In genomic region chr7:158005531-158005930, GRCh38 we compare ENCODE assay signal across 38 cellular contexts.
"Had no signal": no experiment of that assay in that cellular context is flagged by ENCODE, and none has a peak within 500 bp of the region (broad histone marks: within the 10 kb centered on the region; RNA-seq: fewer than 3 reads in every experiment).

No MANE protein-coding gene starts in this region.

- H3K4me3 Mint-ChIP-seq: activated CD4-positive, alpha-beta T cell treated with anti-CD3 and anti-CD28 coated beads, Interleukin-2, amount 10 ng/mL, durations not matched to agents 24 days and 14 days; activated CD8-positive, alpha-beta T cell treated with anti-CD3 and anti-CD28 coated beads for 36 hours; activated naive CD4-positive, alpha-beta T cell treated with anti-CD3 and anti-CD28 coated beads for 36 hours; activated T-cell treated with anti-CD3 and anti-CD28 coated beads, Interleukin-2, amount 50 U/mL, for 4 hours; activated T-helper 1 cell treated with anti-CD3 and anti-CD28 coated beads, Interleukin-12 subunit alpha, Interleukin-12 subunit beta, Interleukin-2, Interleukin-4 antibody, amounts not matched to agents 30 ng/mL and 10 ng/mL and 1 ng/mL, durations not matched to agents 14 hours and 24 hours and 36 hours had no signal

- FAIRE-seq: colon had no signal

- H3K36me3 Mint-ChIP-seq: activated naive CD4-positive, alpha-beta T cell treated with anti-CD3 and anti-CD28 coated beads, Interleukin-2, amount 50 U/mL, for 72 hours had no signal

- H3K9me3 Mint-ChIP-seq: activated CD4-positive, alpha-beta T cell treated with anti-CD3 and anti-CD28 coated beads, Interleukin-2, amount 10 ng/mL, durations not matched to agents 24 days and 14 days; activated CD8-positive, alpha-beta T cell treated with anti-CD3 and anti-CD28 coated beads for 36 hours; activated naive CD4-positive, alpha-beta T cell treated with anti-CD3 and anti-CD28 coated beads for 36 hours; activated naive CD4-positive, alpha-beta T cell treated with anti-CD3 and anti-CD28 coated beads, Interleukin-2, amount 50 U/mL, for 72 hours; activated T-cell treated with anti-CD3 and anti-CD28 coated beads, Interleukin-2, amount 50 U/mL, for 4 hours; activated T-helper 1 cell treated with anti-CD3 and anti-CD28 coated beads, Interleukin-12 subunit alpha, Interleukin-12 subunit beta, Interleukin-2, Interleukin-4 antibody, amounts not matched to agents 30 ng/mL and 10 ng/mL and 1 ng/mL, durations not matched to agents 14 hours and 24 hours and 36 hours had no signal

- H3K27me3 ChIP-seq: brain microvascular endothelial cell, Peyer's patch had no signal

- H3K4me1 ChIP-seq: Peyer's patch had no signal

- DNase-seq: activated CD4-positive, alpha-beta T cell treated with anti-CD3 and anti-CD28 coated beads for 1 hour; activated CD4-positive, alpha-beta T cell treated with anti-CD3 and anti-CD28 coated beads, Interleukin-2, amount 10 ng/mL, durations not matched to agents 24 days and 14 days; activated CD4-positive, alpha-beta T cell treated with anti-CD3 and anti-CD28 coated beads, Interleukin-2, amount 50 U/mL, for 4 hours; activated CD4-positive, CD25-positive, alpha-beta regulatory T cell; activated CD8-positive, alpha-beta memory T cell treated with anti-CD3 and anti-CD28 coated beads, Interleukin-2, amount 50 U/mL, for 4 hours; activated CD8-positive, alpha-beta T cell treated with anti-CD3 and anti-CD28 coated beads for 36 hours; activated gamma-delta T cell treated with Interleukin-2 at 50 U/mL for 16 hours; activated naive CD4-positive, alpha-beta T cell treated with anti-CD3 and anti-CD28 coated beads for 36 hours; activated T-cell treated with anti-CD3 and anti-CD28 coated beads for 4 hours; activated T-cell treated with anti-CD3 and anti-CD28 coated beads, Interleukin-2, amount 50 U/mL, for 4 hours; amniotic stem cell; aorta; brain microvascular endothelial cell; central memory CD4-positive, alpha-beta T cell; NCI-H1048; NCI-H1105 treated with DMSO at 0.1 percent for 48 hours; NCI-H1436; NCI-H1694; NCI-H1930; NCI-H2081 treated with DMSO at 0.1 percent for 48 hours; NCI-H226; NCI-H446 treated with DMSO at 0.1 percent for 48 hours; NCI-H524; NCI-H69; NCI-H82; PC-3; SIG-M5; T-helper 1 cell; T-helper 2 cell; T-helper 9 cell had no signal

- H3K27ac Mint-ChIP-seq: activated CD4-positive, alpha-beta T cell treated with anti-CD3 and anti-CD28 coated beads, Interleukin-2, amount 10 ng/mL, durations not matched to agents 24 days and 14 days; activated CD8-positive, alpha-beta T cell treated with anti-CD3 and anti-CD28 coated beads for 36 hours; activated naive CD4-positive, alpha-beta T cell treated with anti-CD3 and anti-CD28 coated beads for 36 hours; activated naive CD4-positive, alpha-beta T cell treated with anti-CD3 and anti-CD28 coated beads, Interleukin-2, amount 50 U/mL, for 72 hours; activated T-helper 1 cell treated with anti-CD3 and anti-CD28 coated beads, Interleukin-12 subunit alpha, Interleukin-12 subunit beta, Interleukin-2, Interleukin-4 antibody, amounts not matched to agents 30 ng/mL and 10 ng/mL and 1 ng/mL, durations not matched to agents 14 hours and 24 hours and 36 hours had no signal

- ATAC-seq: activated CD8-positive, alpha-beta T cell treated with anti-CD3 and anti-CD28 coated beads for 36 hours; activated naive CD4-positive, alpha-beta T cell treated with anti-CD3 and anti-CD28 coated beads, Interleukin-2, amount 50 U/mL, for 72 hours; activated T-cell treated with anti-CD3 and anti-CD28 coated beads, Interleukin-2, amount 50 U/mL, for 4 hours; PC-3; Right ventricle myocardium inferior; SK-N-SH treated with all-trans-retinoic acid at 6 μM for 48 hours had no signal

- H3K9me3 ChIP-seq: Peyer's patch had no signal

- H3K36me3 ChIP-seq: brain microvascular endothelial cell, Peyer's patch had no signal

- H3K4me1 Mint-ChIP-seq: activated CD4-positive, alpha-beta T cell treated with anti-CD3 and anti-CD28 coated beads, Interleukin-2, amount 10 ng/mL, durations not matched to agents 24 days and 14 days had no signal

- H3K27me3 Mint-ChIP-seq: activated CD4-positive, alpha-beta T cell treated with anti-CD3 and anti-CD28 coated beads, Interleukin-2, amount 10 ng/mL, durations not matched to agents 24 days and 14 days; activated CD8-positive, alpha-beta T cell treated with anti-CD3 and anti-CD28 coated beads for 36 hours had no signal

- H3K27ac ChIP-seq: brain microvascular endothelial cell, Peyer's patch, RWPE1, VCaP had no signal

- H3K4me3 ChIP-seq: Peyer's patch had no signal
